8 cellular contexts compared by ENCODE assay signal in genomic region chr22:44024288-44024908, GRCh38. TPM values are rescaled to one million over a fixed set of nuclear protein-coding genes. Genes with fewer than 3 reads are reported as not detected.
DNase-seq lines count a peak whose midpoint lies in the region; ATAC-seq, FAIRE-seq and TF ChIP-seq lines count a peak whose summit lies in the region.

TSS of gene PARVB (plus strand) at chr22:44024302. CDS start at chr22:44024340, 38 bp downstream.

- CTCF ChIA-PET in Caco-2 (lab: Charles Lee): interaction anchor here (1.0 kb wide), 1 partner anchor 61 kb away, joined by 4 read pairs; no protein-coding TSS in a partner anchor

- H3K4me3 ChIP-seq in Caco-2 (ENCODE audit: low read depth, low read length) (peak within 1 kb of the TSS; percentile 83), neutrophil (ENCODE audit: low read depth in 1 of 2, low read length in 1 of 2) (peak within 1 kb of the TSS; percentile 44 to 45)

- peak; percentile 39 to 45 for DNase-seq in Caco-2
- peak; percentile 20 for DNase-seq in HT1080 (ENCODE audit: low read depth)
- peak; percentile 63 for DNase-seq in activated T-cell treated with anti-CD3 and anti-CD28 coated beads, Interleukin-2, amount 50 U/mL, for 24 hours
- no peak for DNase-seq in foreskin keratinocyte
- DNase-seq in HTR-8/SVneo (ENCODE audit: insufficient read length, low spot score): no peak
- DNase-seq in NCI-H128 (lab: John Stamatoyannopoulos, UW; ENCODE audit: unreplicated experiment): no peak

- peaks cover 6% of the 10 kb centered on the region for H3K4me1 Mint-ChIP-seq in Caco-2 (ENCODE audit: low read depth, unreplicated experiment)
- peaks cover 50% of the 10 kb centered on the region for H3K4me1 Mint-ChIP-seq in activated T-cell treated with anti-CD3 and anti-CD28 coated beads, Interleukin-2, amount 50 U/mL, for 24 hours (ENCODE audit: low read depth)

- no peaks in the 10 kb centered on the region for H3K36me3 Mint-ChIP-seq in Caco-2 (ENCODE audit: insufficient read depth, unreplicated experiment)
- peaks cover 18% of the 10 kb centered on the region for H3K36me3 Mint-ChIP-seq in activated T-cell treated with anti-CD3 and anti-CD28 coated beads, Interleukin-2, amount 50 U/mL, for 24 hours (ENCODE audit: low read depth)

- H3K4me1 ChIP-seq in Caco-2: peaks cover 9% of the 10 kb centered on the region; the same call in 1 of the 2 replicates
- peaks cover 3% of the 10 kb centered on the region for H3K4me1 ChIP-seq in foreskin keratinocyte
- H3K4me1 ChIP-seq in neutrophil (ENCODE audit: control insufficient read depth in 1 of 2, insufficient read depth in 1 of 2, low read depth in 1 of 2, low read length in 1 of 2): peaks cover 27 to 35% of the 10 kb centered on the region in 2 experiments

- no peaks in the 10 kb centered on the region for H3K27me3 ChIP-seq in Caco-2 (replicated peaks; ENCODE audit: control insufficient read depth, insufficient read depth, low read length)
- H3K27me3 ChIP-seq in foreskin keratinocyte: no peaks in the 10 kb centered on the region
- peaks cover 38% of the 10 kb centered on the region for H3K27me3 ChIP-seq in neutrophil

- POLR2A ChIA-PET in Caco-2 (lab: Charles Lee): no interaction called here

- H3K36me3 ChIP-seq in Caco-2 (ENCODE audit: control insufficient read depth, insufficient read depth, low read length) (no peaks in the 10 kb centered on the region), neutrophil (no peaks in the 10 kb centered on the region)

- H3K27ac ChIP-seq in foreskin keratinocyte (peak within 1 kb of the TSS; percentile 60), neutrophil (no peak within 1 kb of the TSS)

- BruUV-seq in Caco-2 (replicated peaks; lab: Mats Ljungman, UMichigan): no TSS peak

- H3K27me3 Mint-ChIP-seq in Caco-2 (ENCODE audit: insufficient read depth, unreplicated experiment): no peaks in the 10 kb centered on the region
- H3K27me3 Mint-ChIP-seq in activated T-cell treated with anti-CD3 and anti-CD28 coated beads, Interleukin-2, amount 50 U/mL, for 24 hours: peaks cover 24% of the 10 kb centered on the region

- H3K27ac Mint-ChIP-seq in Caco-2 (ENCODE audit: unreplicated experiment): peak within 1 kb of the TSS; percentile 92
- H3K27ac Mint-ChIP-seq in activated T-cell treated with anti-CD3 and anti-CD28 coated beads, Interleukin-2, amount 50 U/mL, for 24 hours: peak within 1 kb of the TSS; percentile 91

- TF ChIP-seq CTCF in Caco-2 (IDR thresholded peaks at IDR 0.05; ENCODE audit: insufficient read depth in 1 of 2, low read depth in 1 of 2, low read length in 1 of 2, severe bottlenecking in 1 of 2, unreplicated experiment in 1 of 2): no peak
- TF ChIP-seq CTCF in foreskin keratinocyte (conservative IDR thresholded peaks at IDR 0.05): no peak
- no peak for TF ChIP-seq CTCF in neutrophil (IDR thresholded peaks at IDR 0.05)

- ATAC-seq in foreskin keratinocyte: peak; percentile 17
- no peak for ATAC-seq in GM21786 (IDR thresholded peaks at IDR 0.05; ENCODE audit: unreplicated experiment)

- no peaks in the 10 kb centered on the region for H3K9me3 ChIP-seq in Caco-2
- no peaks in the 10 kb centered on the region for H3K9me3 ChIP-seq in neutrophil

- intact Hi-C loops in Caco-2 (cut with micrococcal nuclease; ENCODE audit: unreplicated experiment): no loop called here

- H3K9me3 Mint-ChIP-seq in Caco-2 (ENCODE audit: unreplicated experiment): no peaks in the 10 kb centered on the region
- H3K9me3 Mint-ChIP-seq in activated T-cell treated with anti-CD3 and anti-CD28 coated beads, Interleukin-2, amount 50 U/mL, for 24 hours: no peaks in the 10 kb centered on the region

- FAIRE-seq in HTR-8/SVneo (lab: Jason Lieb, UNC): no peak

- peak within 1 kb of the TSS; percentile 95 for H3K4me3 Mint-ChIP-seq in Caco-2 (ENCODE audit: unreplicated experiment)
- peak within 1 kb of the TSS; percentile 86 for H3K4me3 Mint-ChIP-seq in activated T-cell treated with anti-CD3 and anti-CD28 coated beads, Interleukin-2, amount 50 U/mL, for 24 hours

RNA-seq across cellular contexts. Expression of gene PARVB, which starts in this region (rescaled TPM):
- total RNA-seq in Caco-2 (2022) (26.8 and 28.8 TPM in 2 replicates), foreskin keratinocyte (13.9 and 16.8 TPM in 2 replicates)
- 54.5 and 69.4 TPM in 2 replicates for total RNA-seq in HT1080 (2014; rRNA removed; shearing (Covaris generic))
- 73.2 and 76.7 TPM in 2 replicates for polyA plus RNA-seq in HT1080 (2015; cell fraction: cytosol; rRNA removed)
- polyA plus RNA-seq in HT1080 (2015; cell fraction: nucleus; rRNA removed): 34.7 and 38.3 TPM in 2 replicates
- 13.9 and 15.1 TPM in 2 replicates for polyA plus RNA-seq in foreskin keratinocyte

Comparison
In these comparisons a context has a peak if more than half of its experiments do, and no peak if none do; other contexts are left out.
1. DNase-seq: peak in Caco-2 (2 of 2), HT1080 (single experiment) and activated T-cell treated with anti-CD3 and anti-CD28 coated beads, Interleukin-2, amount 50 U/mL, for 24 hours (single experiment); none in foreskin keratinocyte (0 of 2), HTR-8/SVneo (single experiment) and NCI-H128 (single experiment).